8 cellular contexts compared by ENCODE assay signal in genomic region chr19:2273356-2274184, GRCh38.
DNase-seq lines count a peak whose midpoint lies in the region; ATAC-seq lines count a peak whose summit lies in the region.

No MANE protein-coding gene starts in this region.

- peak overlapping the region in 1 of 2 donors; percentile 65 for H3K9ac ChIP-seq in mucosa of rectum (ENCODE audit: low read depth in 1 of 2, low read length in 2 of 2)

- H3K4me3 ChIP-seq in mucosa of rectum (ENCODE audit: low read length in 2 of 2) = peak overlapping the region in 1 of 2 donors; percentile 48

- H3K36me3 ChIP-seq in mucosa of rectum (ENCODE audit: control insufficient read depth in 2 of 2, insufficient read depth in 2 of 2, low read length in 2 of 2) = peaks cover 11 to 16% of the 10 kb centered on the region in 2 donors

- H3K27me3 ChIP-seq in mucosa of rectum (ENCODE audit: control insufficient read depth in 2 of 2, insufficient read depth in 2 of 2, low read length in 2 of 2) = no peaks in the 10 kb centered on the region

- peak; percentile 80 for DNase-seq in EL
- DNase-seq in NOMO-1 treated with dmso at 0.1 percent for 144 hours (lab: John Stamatoyannopoulos, UW; ENCODE audit: unreplicated experiment) = peak; percentile 85
- DNase-seq in activated CD8-positive, alpha-beta memory T cell treated with anti-CD3 and anti-CD28 coated beads, Interleukin-2, amount 50 U/mL, for 48 hours = peak; percentile 95
- DNase-seq in epithelial cell of prostate (ENCODE audit: low read depth, low spot score) = no peak
- peak; percentile 49 to 77 (median 68) for DNase-seq in stimulated activated naive CD4-positive, alpha-beta T cell (lab: John Stamatoyannopoulos, UW)
- DNase-seq in globus pallidus (ENCODE audit: low spot score) = no peak

- peak; percentile 27 for ATAC-seq in HG03108 (IDR thresholded peaks at IDR 0.05; ENCODE audit: unreplicated experiment)

- H3K4me1 ChIP-seq in mucosa of rectum (ENCODE audit: control insufficient read depth in 2 of 2, insufficient read depth in 2 of 2, low read length in 2 of 2) = peaks cover 36 to 52% of the 10 kb centered on the region in 2 donors

- H3K27ac ChIP-seq in epithelial cell of prostate (peak overlapping the region; percentile 93), mucosa of rectum (ENCODE audit: low read depth in 2 of 2, low read length in 2 of 2) (peak overlapping the region; percentile 78 to 82)

- H3K9me3 ChIP-seq in mucosa of rectum (ENCODE audit: control insufficient read depth in 2 of 2, low read length in 2 of 2) = no peaks in the 10 kb centered on the region

Comparison
In these comparisons a context has a peak if more than half of its experiments do, and no peak if none do; other contexts are left out.
1. DNase-seq: peak in EL (single experiment), NOMO-1 treated with dmso at 0.1 percent for 144 hours (single experiment), activated CD8-positive, alpha-beta memory T cell treated with anti-CD3 and anti-CD28 coated beads, Interleukin-2, amount 50 U/mL, for 48 hours (single experiment) and stimulated activated naive CD4-positive, alpha-beta T cell (6 of 6); none in epithelial cell of prostate (single experiment) and globus pallidus (single experiment).